27 cellular contexts compared by ENCODE assay signal in the genomic region with DNA sequence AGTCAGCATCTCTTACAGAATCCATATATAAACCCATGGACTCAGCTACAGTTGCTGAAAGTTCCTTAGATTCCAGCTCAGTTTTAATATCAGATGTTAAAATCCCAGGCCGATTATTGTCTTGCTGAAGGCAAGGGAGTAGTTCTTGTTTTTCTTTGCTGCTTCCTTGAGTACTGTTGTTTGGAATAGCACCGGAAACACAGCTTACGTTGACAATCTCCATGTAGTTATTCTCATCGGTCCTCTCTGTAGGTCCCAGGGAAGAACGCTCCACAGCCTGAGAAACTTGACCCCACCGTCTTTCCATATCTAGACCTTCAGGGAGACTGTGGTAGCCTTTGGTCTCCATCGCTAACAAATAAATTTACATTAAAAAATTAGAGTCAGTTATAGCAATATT. TPM values are rescaled to one million over a fixed set of nuclear protein-coding genes. Genes with fewer than 3 reads are reported as not detected.
"Had no signal": no experiment of that assay in that cellular context is flagged by ENCODE, and none has a peak within 500 bp of the region (broad histone marks: within the 10 kb centered on the region; RNA-seq: fewer than 3 reads in every experiment).

No MANE protein-coding gene starts in this region.

- ATAC-seq: activated CD4-positive, alpha-beta T cell treated with anti-CD3 and anti-CD28 coated beads for 36 hours; activated T-cell treated with anti-CD3 and anti-CD28 coated beads, Interleukin-2, amount 50 U/mL, for 72 hours had no signal

- H3K27ac ChIP-seq: adrenal gland, KMS-11, SJCRH30, VCaP had no signal

- H3K9ac ChIP-seq: KMS-11, SK-N-SH had no signal

- H3K4me1 ChIP-seq: SJCRH30 had no signal

- H3K9me3 ChIP-seq: adrenal gland, MG63, SJCRH30, SK-N-SH had no signal

- H3K4me3 ChIP-seq: adrenal gland, MG63, SJCRH30 had no signal

- H3K27me3 ChIP-seq: adrenal gland, SJCRH30 had no signal

- H3K36me3 ChIP-seq: adrenal gland, MG63, SJCRH30 had no signal

- DNase-seq: activated CD4-positive, alpha-beta memory T cell treated with anti-CD3 and anti-CD28 coated beads, Interleukin-2, amount 10 ng/mL, durations not matched to agents 7 days and 5 days; activated CD4-positive, alpha-beta T cell treated with anti-CD3 and anti-CD28 coated beads for 36 hours; activated CD4-positive, alpha-beta T cell treated with anti-CD3 and anti-CD28 coated beads, Interleukin-2, amount 50 U/mL, for 1 hour; activated CD4-positive, CD25-positive, alpha-beta regulatory T cell; activated CD8-positive, alpha-beta memory T cell treated with anti-CD3 and anti-CD28 coated beads, Interleukin-2, amount 50 U/mL, for 4 hours; activated gamma-delta T cell treated with Interleukin-2 at 50 U/mL for 16 hours; activated naive CD4-positive, alpha-beta T cell treated with anti-CD3 and anti-CD28 coated beads, Interleukin-2, amount 10 ng/mL, durations not matched to agents 7 days and 5 days; activated naive CD8-positive, alpha-beta T cell treated with anti-CD3 and anti-CD28 coated beads, Interleukin-2, amount 10 ng/mL, durations not matched to agents 7 days and 5 days; activated T-cell treated with anti-CD3 and anti-CD28 coated beads, Interleukin-2, amount 50 U/mL, for 72 hours; MG63; MV-4-11; NCI-H1105; NCI-H1436; NCI-H1694 treated with DMSO at 0.1 percent for 48 hours; NCI-H2029 treated with DMSO at 0.1 percent for 48 hours; NCI-H345; NCI-H510A; NCI-H526 treated with DMSO at 0.1 percent for 48 hours; NCI-H82; SJCRH30; SK-N-SH; T-helper 1 cell had no signal

- H3K27me3 Mint-ChIP-seq: activated CD4-positive, alpha-beta T cell treated with anti-CD3 and anti-CD28 coated beads for 36 hours; activated naive CD8-positive, alpha-beta T cell treated with anti-CD3 and anti-CD28 coated beads, Interleukin-2, amount 10 ng/mL, durations not matched to agents 7 days and 5 days had no signal

- H3K4me3 Mint-ChIP-seq: activated CD4-positive, alpha-beta memory T cell treated with anti-CD3 and anti-CD28 coated beads, Interleukin-2, amount 10 ng/mL, durations not matched to agents 7 days and 5 days; activated CD4-positive, alpha-beta T cell treated with anti-CD3 and anti-CD28 coated beads for 36 hours; activated naive CD4-positive, alpha-beta T cell treated with anti-CD3 and anti-CD28 coated beads, Interleukin-2, amount 10 ng/mL, durations not matched to agents 7 days and 5 days; activated naive CD8-positive, alpha-beta T cell treated with anti-CD3 and anti-CD28 coated beads, Interleukin-2, amount 10 ng/mL, durations not matched to agents 7 days and 5 days; activated T-cell treated with anti-CD3 and anti-CD28 coated beads, Interleukin-2, amount 50 U/mL, for 72 hours had no signal

- H3K9me3 Mint-ChIP-seq: activated CD4-positive, alpha-beta memory T cell treated with anti-CD3 and anti-CD28 coated beads, Interleukin-2, amount 10 ng/mL, durations not matched to agents 7 days and 5 days; activated naive CD4-positive, alpha-beta T cell treated with anti-CD3 and anti-CD28 coated beads, Interleukin-2, amount 10 ng/mL, durations not matched to agents 7 days and 5 days; activated naive CD8-positive, alpha-beta T cell treated with anti-CD3 and anti-CD28 coated beads, Interleukin-2, amount 10 ng/mL, durations not matched to agents 7 days and 5 days; activated T-cell treated with anti-CD3 and anti-CD28 coated beads, Interleukin-2, amount 50 U/mL, for 72 hours; activated T-helper 2 cell treated with anti-CD3 and anti-CD28 coated beads, Interferon-gamma antibody, Interleukin-2, Interleukin-4, amounts not matched to agents 10 μg/mL and 5 μg/mL and 100 μg/mL, durations not matched to agents 14 hours and 24 hours and 36 hours had no signal

- H3K27ac Mint-ChIP-seq: activated CD4-positive, alpha-beta memory T cell treated with anti-CD3 and anti-CD28 coated beads, Interleukin-2, amount 10 ng/mL, durations not matched to agents 7 days and 5 days; activated CD4-positive, alpha-beta T cell treated with anti-CD3 and anti-CD28 coated beads for 36 hours; activated naive CD4-positive, alpha-beta T cell treated with anti-CD3 and anti-CD28 coated beads, Interleukin-2, amount 10 ng/mL, durations not matched to agents 7 days and 5 days; activated naive CD8-positive, alpha-beta T cell treated with anti-CD3 and anti-CD28 coated beads, Interleukin-2, amount 10 ng/mL, durations not matched to agents 7 days and 5 days; activated T-cell treated with anti-CD3 and anti-CD28 coated beads, Interleukin-2, amount 50 U/mL, for 72 hours; activated T-helper 2 cell treated with anti-CD3 and anti-CD28 coated beads, Interferon-gamma antibody, Interleukin-2, Interleukin-4, amounts not matched to agents 10 μg/mL and 5 μg/mL and 100 μg/mL, durations not matched to agents 14 hours and 24 hours and 36 hours had no signal

- H3K36me3 Mint-ChIP-seq: activated naive CD4-positive, alpha-beta T cell treated with anti-CD3 and anti-CD28 coated beads, Interleukin-2, amount 10 ng/mL, durations not matched to agents 7 days and 5 days had no signal

RNA-seq across cellular contexts. Expression of gene NR3C2, which starts 5.7 kb away (rescaled TPM):
- total RNA-seq: RPMI7951 had no signal
